Comparison of ENCODE assay signal across 18 cellular contexts in genomic region chr1:43482240-43482639, GRCh38. TPM values are rescaled to one million over a fixed set of nuclear protein-coding genes. Genes with fewer than 3 reads are reported as not detected.
DNase-seq lines count a peak whose midpoint lies in the region; ATAC-seq, FAIRE-seq and TF ChIP-seq lines count a peak whose summit lies in the region.
"Had no signal": no experiment of that assay in that cellular context is flagged by ENCODE, and none has a peak within 500 bp of the region (broad histone marks: within the 10 kb centered on the region; RNA-seq: fewer than 3 reads in every experiment).

No MANE protein-coding gene starts in this region.

- H3K4me3 ChIP-seq in fibroblast of lung (replicated peaks in 1 of 4; ENCODE audit: control extremely low read depth in 1 of 4, insufficient read depth in 1 of 4, low read depth in 3 of 4, low read length in 4 of 4) (no peak overlapping the region), osteoblast (ENCODE audit: insufficient read depth, low read length) (no peak overlapping the region)
- H3K4me3 ChIP-seq: GM23248, K562 had no signal

- H3K36me3 ChIP-seq in fibroblast of lung (ENCODE audit: control insufficient read depth, insufficient read depth, low read length) (no peaks in the 10 kb centered on the region), osteoblast (ENCODE audit: insufficient read depth, low read length) (no peaks in the 10 kb centered on the region)

- H3K4me1 ChIP-seq in fibroblast of lung (ENCODE audit: control insufficient read depth, extremely low read depth, insufficient read depth, low read length) (no peaks in the 10 kb centered on the region), osteoblast (ENCODE audit: insufficient read depth, low read length) (no peaks in the 10 kb centered on the region), foreskin keratinocyte (peaks cover 12% of the 10 kb centered on the region)

- no peak for DNase-seq in GM18507 (ENCODE audit: extremely low spot score, insufficient read length, low read depth)
- DNase-seq in OCI-M1 (lab: John Stamatoyannopoulos, UW): peak; percentile 69
- DNase-seq in fibroblast of lung (ENCODE audit: low read depth in 2 of 2): peak in 1 of 2 donors; percentile 36
- no peak for DNase-seq in osteoblast (ENCODE audit: insufficient read length, low spot score, missing footprints)
- no peak for DNase-seq in activated naive CD4-positive, alpha-beta T cell treated with anti-CD3 and anti-CD28 coated beads, Interleukin-2, amount 50 U/mL, for 72 hours (ENCODE audit: low spot score in 2 of 2)
- DNase-seq in head of caudate nucleus: no peak
- DNase-seq in foreskin keratinocyte: no peak
- DNase-seq: AML-193, GM23248, NCI-H1436, NCI-H2029, NCI-H510A, NCI-H82 had no signal

- intact Hi-C loops in head of caudate nucleus (cut with DNase I): no loop called here

- H3K27me3 ChIP-seq in fibroblast of lung (ENCODE audit: control insufficient read depth, insufficient read depth, low read length) (no peaks in the 10 kb centered on the region), osteoblast (ENCODE audit: insufficient read depth, low read length) (no peaks in the 10 kb centered on the region), foreskin keratinocyte (no peaks in the 10 kb centered on the region)

- no peak overlapping the region for H3K27ac ChIP-seq in fibroblast of lung (ENCODE audit: insufficient read depth, low read length)
- H3K27ac ChIP-seq in osteoblast (ENCODE audit: low read depth, low read length): no peak overlapping the region
- H3K27ac ChIP-seq in foreskin keratinocyte: no peak overlapping the region
- H3K27ac ChIP-seq: GM23248 had no signal

- H3K9ac ChIP-seq in fibroblast of lung (ENCODE audit: insufficient read depth, low read length): no peak overlapping the region
- H3K9ac ChIP-seq: GM23248 had no signal

- no peaks in the 10 kb centered on the region for H3K9me3 ChIP-seq in fibroblast of lung (ENCODE audit: control insufficient read depth, insufficient read depth, low read depth, low read length)
- H3K9me3 ChIP-seq in osteoblast (ENCODE audit: low read depth, low read length): no peaks in the 10 kb centered on the region

- H3K79me2 ChIP-seq in fibroblast of lung (ENCODE audit: control insufficient read depth, insufficient read depth, low read length) (no peaks in the 10 kb centered on the region), osteoblast (ENCODE audit: insufficient read depth, low read length) (no peaks in the 10 kb centered on the region)

- H2AFZ ChIP-seq in fibroblast of lung (ENCODE audit: low read length): no peak overlapping the region
- peak overlapping the region; percentile 45 for H2AFZ ChIP-seq in osteoblast (ENCODE audit: low read length)
- H2AFZ ChIP-seq: GM23248 had no signal

- H3K27ac Mint-ChIP-seq in activated naive CD4-positive, alpha-beta T cell treated with anti-CD3 and anti-CD28 coated beads, Interleukin-2, amount 50 U/mL, for 72 hours: peak overlapping the region in 1 of 2 donors; percentile 20
- H3K27ac Mint-ChIP-seq: CD4-positive, CD25-positive, alpha-beta regulatory T cell had no signal

- no peak for ATAC-seq in activated naive CD4-positive, alpha-beta T cell treated with anti-CD3 and anti-CD28 coated beads, Interleukin-2, amount 50 U/mL, for 72 hours
- no peak for ATAC-seq in GM19455 (IDR thresholded peaks at IDR 0.05; ENCODE audit: unreplicated experiment)
- no peak for ATAC-seq in foreskin keratinocyte
- ATAC-seq: HCT116, K562, Right ventricle myocardium inferior had no signal

- H4K20me1 ChIP-seq in fibroblast of lung (ENCODE audit: control insufficient read depth, extremely low read depth, insufficient read depth, low read length) (no peaks in the 10 kb centered on the region), osteoblast (ENCODE audit: insufficient read depth, low read length) (no peaks in the 10 kb centered on the region)

- H3K9me3 Mint-ChIP-seq in activated naive CD4-positive, alpha-beta T cell treated with anti-CD3 and anti-CD28 coated beads, Interleukin-2, amount 50 U/mL, for 72 hours: peaks cover 0 to 13% of the 10 kb centered on the region in 2 donors

- TF ChIP-seq CTCF in fibroblast of lung (conservative IDR thresholded peaks at IDR 0.05 in 1 of 2, IDR thresholded peaks at IDR 0.05 in 1 of 2; ENCODE audit: low read depth in 1 of 2, low read length in 2 of 2) (no peak), osteoblast (IDR thresholded peaks at IDR 0.05; ENCODE audit: extremely low read depth, low read depth, low read length) (no peak), foreskin keratinocyte (conservative IDR thresholded peaks at IDR 0.05) (no peak)

- H3K36me3 Mint-ChIP-seq in activated naive CD4-positive, alpha-beta T cell treated with anti-CD3 and anti-CD28 coated beads, Interleukin-2, amount 50 U/mL, for 72 hours: no peaks in the 10 kb centered on the region
- H3K36me3 Mint-ChIP-seq: CD4-positive, CD25-positive, alpha-beta regulatory T cell had no signal

- H3K4me2 ChIP-seq in fibroblast of lung (ENCODE audit: extremely low read depth, insufficient read depth, low read length) (peak overlapping the region; percentile 4), osteoblast (ENCODE audit: insufficient read depth, low read length) (no peak overlapping the region)

- FAIRE-seq in GM18507 (lab: Jason Lieb, UNC): peak; percentile 9
- FAIRE-seq: K562 had no signal

RNA-seq across cellular contexts. Expression of gene HYI, which starts 28.5 kb away (rescaled TPM):
- total RNA-seq in fibroblast of lung (30.8 and 36.5 TPM in 2 replicates), osteoblast (24.5 and 27.1 TPM in 2 replicates), foreskin keratinocyte (86.0 and 93.4 TPM in 2 replicates)
- polyA plus RNA-seq in fibroblast of lung (24.6 and 26.3 TPM in 2 replicates), foreskin keratinocyte (104 and 115 TPM in 2 replicates)
- 46.5 and 49.4 TPM in 2 replicates for polyA plus RNA-seq in fibroblast of lung (2012)
- polyA minus RNA-seq in fibroblast of lung (ENCODE audit: low replicate concordance): 29.5 and 33.4 TPM in 2 replicates
- total RNA-seq in activated naive CD4-positive, alpha-beta T cell treated with anti-CD3 and anti-CD28 coated beads, Interleukin-2, amount 50 U/mL, for 72 hours: 10 to 100 TPM in 1 of 2 donors, 1 to 10 TPM in 1; 9.2 to 26.3 TPM

RNA-seq across cellular contexts. Expression of gene PTPRF, which starts 48.4 kb away (rescaled TPM):
- total RNA-seq in fibroblast of lung (23.9 and 45.2 TPM in 2 replicates), osteoblast (12.1 and 13.0 TPM in 2 replicates), foreskin keratinocyte (147 and 186 TPM in 2 replicates)
- polyA plus RNA-seq in fibroblast of lung (39.5 and 52.0 TPM in 2 replicates), foreskin keratinocyte (57.6 and 75.7 TPM in 2 replicates)
- 48.9 and 75.8 TPM in 2 replicates for polyA plus RNA-seq in fibroblast of lung (2012)
- polyA minus RNA-seq in fibroblast of lung (ENCODE audit: low replicate concordance): 242 and 244 TPM in 2 replicates
- total RNA-seq in activated naive CD4-positive, alpha-beta T cell treated with anti-CD3 and anti-CD28 coated beads, Interleukin-2, amount 50 U/mL, for 72 hours: 10 to 100 TPM in 1 of 2 donors, under 1 TPM in 1; 0.25 to 21.9 TPM
- polyA plus RNA-seq: CD4-positive, CD25-positive, alpha-beta regulatory T cell had no signal
